Comparison of ENCODE assay signal across 2 cellular contexts in genomic region chr6:42993445-42993844, GRCh38.
TF ChIP-seq lines count a peak whose summit lies in the region.

No MANE protein-coding gene starts in this region.

TF ChIP-seq in SK-N-SH treated with all-trans-retinoic acid at 6 μM for 48 hours, 23 proteins besides CTCF, POLR2A, EP300 and RAD21:
- no peak for TF ChIP-seq OSR1 (CRISPR knock-in tag; IDR thresholded peaks at IDR 0.05)
- no peak for TF ChIP-seq CSRNP3 (CRISPR knock-in tag; IDR thresholded peaks at IDR 0.05)
- no peak for TF ChIP-seq CREB5 (CRISPR knock-in tag; IDR thresholded peaks at IDR 0.05; ENCODE audit: low read depth)
- no peak for TF ChIP-seq GLIS3 (CRISPR knock-in tag; IDR thresholded peaks at IDR 0.05)
- TF ChIP-seq POU6F1 (CRISPR knock-in tag; IDR thresholded peaks at IDR 0.05; ENCODE audit: borderline replicate concordance, low read depth) = no peak
- TF ChIP-seq ARNTL (CRISPR knock-in tag; IDR thresholded peaks at IDR 0.05; ENCODE audit: borderline replicate concordance, low read depth) = no peak
- no peak for TF ChIP-seq PPARA (CRISPR knock-in tag; IDR thresholded peaks at IDR 0.05; ENCODE audit: borderline replicate concordance)
- TF ChIP-seq SNAI2 (CRISPR knock-in tag; IDR thresholded peaks at IDR 0.05) = no peak

TF ChIP-seq in SK-N-SH, 30 proteins besides CTCF, POLR2A, EP300 and RAD21:
- no peak for TF ChIP-seq MXI1 (IDR thresholded peaks at IDR 0.05; ENCODE audit: low read depth, low read length)
- no peak for TF ChIP-seq IRF3 (IDR thresholded peaks at IDR 0.05; ENCODE audit: low read depth, low read length)
- TF ChIP-seq YY1 (IDR thresholded peaks at IDR 0.05; ENCODE audit: low read depth) = no peak
- no peak for TF ChIP-seq SIN3A (IDR thresholded peaks at IDR 0.05; ENCODE audit: borderline replicate concordance, low read depth, low read length)
- TF ChIP-seq REST (IDR thresholded peaks at IDR 0.05; ENCODE audit: low read depth, low read length) = no peak
- no peak for TF ChIP-seq TCF12 (IDR thresholded peaks at IDR 0.05)
- no peak for TF ChIP-seq MEF2A (IDR thresholded peaks at IDR 0.05; ENCODE audit: borderline replicate concordance, low read depth)
- no peak for TF ChIP-seq EZH2phosphoT487 (IDR thresholded peaks at IDR 0.05; ENCODE audit: borderline replicate concordance, low read depth)
- TF ChIP-seq POLR2AphosphoS5 (IDR thresholded peaks at IDR 0.05; ENCODE audit: low read depth, low read length) = no peak
- no peak for TF ChIP-seq MAX (IDR thresholded peaks at IDR 0.05; ENCODE audit: low read depth)
- no peak for TF ChIP-seq ELF1 (IDR thresholded peaks at IDR 0.05)
- TF ChIP-seq JUND (IDR thresholded peaks at IDR 0.05) = no peak
- TF ChIP-seq RFX5 (IDR thresholded peaks at IDR 0.05; ENCODE audit: low read length) = no peak
- no peak for TF ChIP-seq FOXM1 (IDR thresholded peaks at IDR 0.05; ENCODE audit: low read depth)
- no peak for TF ChIP-seq SMC3 (IDR thresholded peaks at IDR 0.05; ENCODE audit: low read depth, low read length)
- TF ChIP-seq USF2 (IDR thresholded peaks at IDR 0.05; ENCODE audit: borderline replicate concordance, low read depth, low read length) = no peak
- no peak for TF ChIP-seq RCOR1 (IDR thresholded peaks at IDR 0.05; ENCODE audit: low read length)
- TF ChIP-seq PBX3 (IDR thresholded peaks at IDR 0.05) = no peak
- TF ChIP-seq RXRA (IDR thresholded peaks at IDR 0.05; ENCODE audit: borderline replicate concordance, low read depth) = no peak
